ENCODE assay signal across 18 cellular contexts in genomic region chr2:159803235-159803962, GRCh38.
"Had no signal": no experiment of that assay in that cellular context is flagged by ENCODE, and none has a peak within 500 bp of the region (broad histone marks: within the 10 kb centered on the region; RNA-seq: fewer than 3 reads in every experiment).

No MANE protein-coding gene starts in this region.

- DNase-seq: effector CD8-positive, alpha-beta T cell; heart left ventricle; hippocampal formation; islet precursor cell; mammary epithelial cell; naive thymus-derived CD4-positive, alpha-beta T cell; nephron progenitor cell; right cardiac atrium; stimulated activated CD4-positive, alpha-beta T cell treated with anti-CD3 and anti-CD28 coated beads, Interleukin-2, amount 100 ng/mL, for 48 hours; testis; upper lobe of right lung had no signal

- H3K9me3 ChIP-seq: heart left ventricle, testis, tibial nerve, upper lobe of right lung, vagina had no signal

- H3K36me3 ChIP-seq: heart left ventricle, tibial nerve, upper lobe of right lung, vagina had no signal

- H3K27ac ChIP-seq: coronary artery, testis, tibial nerve, upper lobe of right lung, vagina had no signal

- H3K27me3 ChIP-seq: heart left ventricle, testis, tibial nerve, upper lobe of right lung, vagina had no signal

- H3K4me3 ChIP-seq: coronary artery, heart left ventricle, smooth muscle cell, testis, tibial nerve, upper lobe of right lung, vagina had no signal

- H3K4me1 ChIP-seq: upper lobe of right lung, vagina had no signal

- H3K4me1 Mint-ChIP-seq: nephron progenitor cell had no signal

- ATAC-seq: heart left ventricle; left lobe of liver; naive thymus-derived CD4-positive, alpha-beta T cell; right cardiac atrium; upper lobe of right lung had no signal

- H3K9me3 Mint-ChIP-seq: naive thymus-derived CD4-positive, alpha-beta T cell; stimulated activated naive CD8-positive, alpha-beta T cell treated with anti-CD3 and anti-CD28 coated beads, Interleukin-15, Interleukin-2, amounts not matched to agents 100 ng/mL and 50 ng/mL, for 24 hours had no signal

- H3K4me3 Mint-ChIP-seq: naive thymus-derived CD4-positive, alpha-beta T cell; nephron progenitor cell; stimulated activated naive CD8-positive, alpha-beta T cell treated with anti-CD3 and anti-CD28 coated beads, Interleukin-15, Interleukin-2, amounts not matched to agents 100 ng/mL and 50 ng/mL, for 24 hours had no signal

- H3K4me2 ChIP-seq: smooth muscle cell had no signal

- H3K27ac Mint-ChIP-seq: naive thymus-derived CD4-positive, alpha-beta T cell; nephron progenitor cell; stimulated activated naive CD8-positive, alpha-beta T cell treated with anti-CD3 and anti-CD28 coated beads, Interleukin-15, Interleukin-2, amounts not matched to agents 100 ng/mL and 50 ng/mL, for 24 hours had no signal

- FAIRE-seq: frontal cortex had no signal
